Comparison of ENCODE assay signal across 8 cellular contexts in genomic region chr4:5050520-5050955, GRCh38. TPM values are rescaled to one million over a fixed set of nuclear protein-coding genes. Genes with fewer than 3 reads are reported as not detected.
A peak's percentile ranks its signal among the peaks of the same experiment; 100 is the strongest.
DNase-seq lines count a peak whose midpoint lies in the region; ATAC-seq and TF ChIP-seq lines count a peak whose summit lies in the region.

No MANE protein-coding gene starts in this region.

- whole genome bisulfite sequencing in GM23248 (ENCODE audit: low coverage in 1 of 2, low lambda C conversion rate in 2 of 2, missing lambda C conversion rate in 2 of 2), 2 experiments, result 1 to 2% methylated on average over 18 to 25 of the region's 25 CpGs
- WGBS in heart left ventricle, 4 donors, result 1 to 2% (median 1%) methylated on average over 13 to 25 of the region's 25 CpGs

- intact Hi-C loops in heart left ventricle (cut with DNase I), result loop anchor here in 8 of 10 donors (1.0 to 10.0 kb wide), 9 partner anchors 92 to 762 kb away; no protein-coding TSS in a partner anchor

- H3K9me3 ChIP-seq in GM23248 (ENCODE audit: low read depth) (no peaks in the 10 kb centered on the region), adipocyte (ENCODE audit: control insufficient read depth, low read length) (no peaks in the 10 kb centered on the region), heart left ventricle (peaks cover 0 to 5% (median 0%) of the 10 kb centered on the region in 12 donors)

- peak; percentile 46 to 75 (median 66) for TF ChIP-seq CTCF in heart left ventricle (IDR thresholded peaks at IDR 0.05)

- H3K27ac ChIP-seq in GM23248 (no peak overlapping the region), heart left ventricle (no peak overlapping the region)

- ATAC-seq in heart left ventricle (peak; percentile 39 to 92 (median 88)), GM19397 (IDR thresholded peaks at IDR 0.05; ENCODE audit: unreplicated experiment) (no peak), HG02852 (IDR thresholded peaks at IDR 0.05; ENCODE audit: unreplicated experiment) (no peak)

- H3K4me2 ChIP-seq in GM23248 (ENCODE audit: unreplicated experiment), result peak overlapping the region; percentile 98

- no peaks in the 10 kb centered on the region for H3K9me2 ChIP-seq in GM23248 (ENCODE audit: insufficient read depth)

- in situ Hi-C loops in Caki2 (cut with HindIII; ENCODE audit: low pct_unique_long_range_greater_than_20kb, low sequenced_read_pairs) (no loop called here), GM23248 (cut with MboI) (no loop called here)

- no peak for TF ChIP-seq POLR2A in heart left ventricle (IDR thresholded peaks at IDR 0.05)

- H3K9ac ChIP-seq in GM23248, result peak overlapping the region; percentile 60
- H3K9ac ChIP-seq in adipocyte (ENCODE audit: low read length), result peak overlapping the region; percentile 90

- H2AFZ ChIP-seq in GM23248, result peak overlapping the region; percentile 95

- 0 out of 2 replicates have a peak, but pooled peaks cover 5% of the 10 kb centered on the region for H3F3A ChIP-seq in GM23248 (ENCODE audit: insufficient read depth)

- DNase-seq in Caki2 (ENCODE audit: low read depth) (peak; percentile 59), GM23248 (peak; percentile 91), NCI-H460 (ENCODE audit: extremely low read depth, low read depth) (peak; percentile 59), adipocyte (ENCODE audit: low read depth) (peak; percentile 94), heart left ventricle (peak; percentile 62 to 86 (median 71)), occipital lobe (lab: John Stamatoyannopoulos, UW) (peak; percentile 37)

- H3K4me1 ChIP-seq in GM23248 (ENCODE audit: insufficient read depth) (no peaks in the 10 kb centered on the region), adipocyte (ENCODE audit: control insufficient read depth, insufficient read depth, low read length) (peaks cover 6% of the 10 kb centered on the region), heart left ventricle (peaks cover 0 to 26% (median 10%) of the 10 kb centered on the region in 12 donors)

- H3K79me2 ChIP-seq in GM23248 (ENCODE audit: insufficient read depth), result no peaks in the 10 kb centered on the region

- H4K20me1 ChIP-seq in GM23248 (ENCODE audit: insufficient read depth), result no peaks in the 10 kb centered on the region

- H3K4me3 ChIP-seq in GM23248, result peak overlapping the region; percentile 75
- peak overlapping the region; percentile 88 for H3K4me3 ChIP-seq in adipocyte (ENCODE audit: low read length)
- peak overlapping the region; percentile 25 to 66 (median 56) for H3K4me3 ChIP-seq in heart left ventricle

- H3K36me3 ChIP-seq in GM23248 (ENCODE audit: low read depth), result no peaks in the 10 kb centered on the region
- no peaks in the 10 kb centered on the region for H3K36me3 ChIP-seq in adipocyte (ENCODE audit: control insufficient read depth, insufficient read depth, low read length, severe bottlenecking)
- H3K36me3 ChIP-seq in heart left ventricle, result no peaks in the 10 kb centered on the region

- H3K27me3 ChIP-seq in GM23248 (replicated peaks; ENCODE audit: insufficient read depth) (no peaks in the 10 kb centered on the region), adipocyte (replicated peaks; ENCODE audit: control insufficient read depth, insufficient read depth, low read length) (no peaks in the 10 kb centered on the region), heart left ventricle (peaks cover 3 to 33% (median 18%) of the 10 kb centered on the region in 9 donors)

RNA-seq across cellular contexts. Expression of gene STK32B, which starts 0.7 kb away (rescaled TPM):
- total RNA-seq in Caki2 (2014; rRNA removed; shearing (Covaris generic); ENCODE audit: low replicate concordance), result 2.2 and 5.3 TPM in 2 replicates
- total RNA-seq in GM23248 (2014; rRNA removed; shearing (Covaris generic)), result 6.1 and 6.4 TPM in 2 replicates
- 4.9 and 5.4 TPM in 2 replicates for polyA plus RNA-seq in GM23248 (2016; fragmentation: Nextera tagmentation; extraction: Ambion mirVana)
- total RNA-seq in NCI-H460 (2014; rRNA removed; shearing (Covaris generic)), result 1.5 and 1.6 TPM in 2 replicates
- polyA plus RNA-seq in NCI-H460 (2014; cell fraction: nucleus; rRNA removed), result 2.1 and 2.2 TPM in 2 replicates
- total RNA-seq in heart left ventricle, result 1 to 10 TPM in 2 of 9 donors, under 1 TPM in 7; 0.13 to 2.0 (median 0.27) TPM
- under 1 TPM; 0.08 to 0.14 TPM for polyA plus RNA-seq in heart left ventricle
- 25.9 TPM for total RNA-seq in occipital lobe

RNA-seq across cellular contexts. Expression of gene CYTL1, which starts 31.3 kb away (rescaled TPM):
- total RNA-seq in Caki2 (2014; rRNA removed; shearing (Covaris generic); ENCODE audit: low replicate concordance), result not detected in 2 replicates
- 1.5 TPM in 1 of 2 replicates, not detected in the other for total RNA-seq in GM23248 (2014; rRNA removed; shearing (Covaris generic))
- polyA plus RNA-seq in GM23248 (2016; fragmentation: Nextera tagmentation; extraction: Ambion mirVana) (0.84 and 1.1 TPM in 2 replicates), heart left ventricle (not detected)
- total RNA-seq in NCI-H460 (2014; rRNA removed; shearing (Covaris generic)), result not detected in 2 replicates
- not detected in 2 replicates for polyA plus RNA-seq in NCI-H460 (2014; cell fraction: nucleus; rRNA removed)
- total RNA-seq in heart left ventricle (1 to 10 TPM in 1 of 9 donors, under 1 TPM in 2, not detected in 6; 0.78 to 2.5 (median 0.93) TPM), occipital lobe (0.94 TPM)

Comparison
In these comparisons a context has a peak if more than half of its experiments do, and no peak if none do; other contexts are left out.
1. DNase-seq: peak in every context shown above with its lines; median percentile 94 in adipocyte; 91 in GM23248; 71 in heart left ventricle; 59 in Caki2; 59 in NCI-H460; 37 in occipital lobe.
2. ATAC-seq: peak in heart left ventricle (4 of 4); none in GM19397 (single experiment) and HG02852 (single experiment).
3. Peak in every context shown above with its lines, with median percentiles within 50 percentile points of each other: H3K4me3 ChIP-seq.